ENCODE assay signal across 1 cellular context in the genomic region with DNA sequence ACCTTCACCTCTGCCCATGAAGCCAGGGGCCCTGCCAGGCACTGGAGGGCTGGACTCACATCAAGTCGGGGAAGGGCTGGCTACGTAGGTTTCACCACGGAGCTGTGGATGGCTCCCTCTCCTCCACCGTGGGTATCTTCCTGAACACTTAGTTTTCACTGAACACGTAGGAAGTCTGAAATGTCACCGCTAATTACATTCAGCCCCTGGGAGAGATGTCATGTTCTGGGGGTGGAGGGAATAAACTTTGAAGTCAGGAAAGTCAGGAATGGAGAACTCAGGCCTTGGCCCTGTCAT.
A peak's percentile ranks its signal among the peaks of the same experiment; 100 is the strongest.
TF ChIP-seq lines count a peak whose summit lies in the region.

No MANE protein-coding gene starts in this region.

TF ChIP-seq in HEK293, 187 proteins besides CTCF, POLR2A, EP300 and RAD21:
- TF ChIP-seq EGR2 (tag by site-specific recombination; IDR thresholded peaks at IDR 0.05; ENCODE audit: low read depth) = peak; percentile 22; the same call in 1 of the 2 replicates
- TF ChIP-seq ZNF548 (tag by site-specific recombination; IDR thresholded peaks at IDR 0.05) = no peak
